Comparison of ENCODE assay signal across 9 cellular contexts in genomic region chr22:29478326-29479276, GRCh38. TPM values are rescaled to one million over a fixed set of nuclear protein-coding genes. Genes with fewer than 3 reads are reported as not detected.
A peak's percentile ranks its signal among the peaks of the same experiment; 100 is the strongest.
DNase-seq lines count a peak whose midpoint lies in the region; ATAC-seq, FAIRE-seq and TF ChIP-seq lines count a peak whose summit lies in the region.
"Had no signal": no experiment of that assay in that cellular context is flagged by ENCODE, and none has a peak within 500 bp of the region (broad histone marks: within the 10 kb centered on the region; RNA-seq: fewer than 3 reads in every experiment).

No MANE protein-coding gene starts in this region.

- H3K4me2 ChIP-seq in GM23338: peak overlapping the region; percentile 87

- H3K27ac Mint-ChIP-seq in GM23338: no peak overlapping the region
- H3K27ac Mint-ChIP-seq in WTC11: no peak overlapping the region

- TF ChIP-seq CTCF in 22Rv1 (IDR thresholded peaks at IDR 0.05) (no peak), GM23338 (conservative IDR thresholded peaks at IDR 0.05; ENCODE audit: low read depth in 2 of 2) (no peak), WTC11 (IDR thresholded peaks at IDR 0.05) (no peak), kidney (IDR thresholded peaks at IDR 0.05; ENCODE audit: borderline replicate concordance, extremely low read depth, insufficient read depth) (no peak)

- no peak overlapping the region for H3K9ac ChIP-seq in iPS-15b (ENCODE audit: low read depth, low read length)
- no peak overlapping the region for H3K9ac ChIP-seq in kidney (ENCODE audit: low read length in 2 of 2)

- H3K4me3 Mint-ChIP-seq in GM23338 (peak overlapping the region; percentile 68), WTC11 (peak overlapping the region; percentile 60)

- intact Hi-C loops in kidney (cut with DNase I): no loop called here

- H3K27ac ChIP-seq in 22Rv1 (peak overlapping the region; percentile 65), GM23338 (ENCODE audit: low read depth) (no peak overlapping the region), kidney (ENCODE audit: low read depth in 2 of 2, low read length in 2 of 2) (no peak overlapping the region)

- ATAC-seq in GM23338 (peak; percentile 22), WTC11 (peak; percentile 11; the same call in 1 of the 2 replicates), GM21360 (IDR thresholded peaks at IDR 0.05; ENCODE audit: unreplicated experiment) (no peak), GM21529 (IDR thresholded peaks at IDR 0.05; ENCODE audit: unreplicated experiment) (no peak)

- CTCF ChIA-PET in WTC11 (lab: Charles Lee): interaction anchor here (0.8 kb wide), 1 partner anchor 8 kb away, joined by 4 read pairs; no protein-coding TSS in a partner anchor

- DNase-seq in GM23338 (ENCODE audit: low spot score) (peak; percentile 71), WTC11 (ENCODE audit: low spot score) (peak; percentile 61), NCI-H1930 (lab: John Stamatoyannopoulos, UW) (no peak), kidney (no peak)
- DNase-seq: stimulated activated naive CD4-positive, alpha-beta T cell treated with Interleukin-2 at 50 U/mL for 16 hours had no signal

- H3K9me2 ChIP-seq in GM23338 (ENCODE audit: insufficient read depth): no peaks in the 10 kb centered on the region

- peaks cover 28% of the 10 kb centered on the region for H3K4me1 ChIP-seq in GM23338 (ENCODE audit: insufficient read depth)
- peaks cover 14% of the 10 kb centered on the region for H3K4me1 ChIP-seq in iPS-15b (ENCODE audit: control insufficient read depth, insufficient read depth, low read length)
- H3K4me1 ChIP-seq in kidney (ENCODE audit: control insufficient read depth in 1 of 2, insufficient read depth in 1 of 2, low read depth in 1 of 2, low read length in 2 of 2): peaks cover 0 to 12% of the 10 kb centered on the region in 2 donors

- no peak overlapping the region for H2AFZ ChIP-seq in GM23338

- H3K4me1 Mint-ChIP-seq in GM23338 (peaks cover 41% of the 10 kb centered on the region), WTC11 (peaks cover 42% of the 10 kb centered on the region)

- H3K36me3 Mint-ChIP-seq in GM23338 (ENCODE audit: low read depth): peaks cover 7% of the 10 kb centered on the region; the same call in 2 of the 3 replicates
- H3K36me3 Mint-ChIP-seq in WTC11: no peaks in the 10 kb centered on the region

- H3K27me3 Mint-ChIP-seq in GM23338 (ENCODE audit: insufficient read depth, low read depth, poor library complexity): peaks cover 65% of the 10 kb centered on the region
- peaks cover 73% of the 10 kb centered on the region for H3K27me3 Mint-ChIP-seq in WTC11 (ENCODE audit: low read depth)

- FAIRE-seq in kidney (lab: Jason Lieb, UNC): no peak

- peaks cover 10% of the 10 kb centered on the region; the same call in 2 of the 3 replicates for H3K9me3 Mint-ChIP-seq in GM23338
- no peaks in the 10 kb centered on the region for H3K9me3 Mint-ChIP-seq in WTC11

- H3K4me3 ChIP-seq in GM23338 (peak overlapping the region; percentile 65), iPS-15b (ENCODE audit: low read depth, low read length) (peak overlapping the region; percentile 74), kidney (ENCODE audit: low read length in 2 of 2) (no peak overlapping the region)

- H3K9me3 ChIP-seq in iPS-15b (ENCODE audit: control insufficient read depth, insufficient read depth, low read length) (no peaks in the 10 kb centered on the region), kidney (ENCODE audit: control insufficient read depth in 1 of 2, low read length in 2 of 2) (no peaks in the 10 kb centered on the region)

- no peaks in the 10 kb centered on the region; the same call in 1 of the 2 replicates for H4K20me1 ChIP-seq in GM23338 (replicated peaks; ENCODE audit: insufficient read depth)

- H3K79me2 ChIP-seq in GM23338 (replicated peaks; ENCODE audit: insufficient read depth): no peaks in the 10 kb centered on the region

- H3K36me3 ChIP-seq in GM23338 (ENCODE audit: insufficient read depth) (no peaks in the 10 kb centered on the region), iPS-15b (ENCODE audit: control insufficient read depth, insufficient read depth, low read length) (peaks cover 10% of the 10 kb centered on the region), kidney (ENCODE audit: control insufficient read depth in 1 of 2, insufficient read depth in 2 of 2, low read length in 2 of 2) (no peaks in the 10 kb centered on the region)

- H3K27me3 ChIP-seq in GM23338 (ENCODE audit: insufficient read depth): peaks cover 56% of the 10 kb centered on the region
- peaks cover 35% of the 10 kb centered on the region for H3K27me3 ChIP-seq in iPS-15b (ENCODE audit: control insufficient read depth, insufficient read depth, low read length)

- H3F3A ChIP-seq in GM23338 (replicated peaks; ENCODE audit: low read depth): peaks cover 7% of the 10 kb centered on the region; the same call in 1 of the 2 replicates

- POLR2A ChIA-PET in WTC11 (lab: Charles Lee): no interaction called here

TF ChIP-seq in GM23338, 12 proteins besides CTCF, POLR2A, EP300 and RAD21:
- TF ChIP-seq STAT1 (IDR thresholded peaks at IDR 0.05; ENCODE audit: unreplicated experiment): no peak
- no peak for TF ChIP-seq POLR2AphosphoS5 (IDR thresholded peaks at IDR 0.05; ENCODE audit: low read depth)
- TF ChIP-seq, protein P1, sequence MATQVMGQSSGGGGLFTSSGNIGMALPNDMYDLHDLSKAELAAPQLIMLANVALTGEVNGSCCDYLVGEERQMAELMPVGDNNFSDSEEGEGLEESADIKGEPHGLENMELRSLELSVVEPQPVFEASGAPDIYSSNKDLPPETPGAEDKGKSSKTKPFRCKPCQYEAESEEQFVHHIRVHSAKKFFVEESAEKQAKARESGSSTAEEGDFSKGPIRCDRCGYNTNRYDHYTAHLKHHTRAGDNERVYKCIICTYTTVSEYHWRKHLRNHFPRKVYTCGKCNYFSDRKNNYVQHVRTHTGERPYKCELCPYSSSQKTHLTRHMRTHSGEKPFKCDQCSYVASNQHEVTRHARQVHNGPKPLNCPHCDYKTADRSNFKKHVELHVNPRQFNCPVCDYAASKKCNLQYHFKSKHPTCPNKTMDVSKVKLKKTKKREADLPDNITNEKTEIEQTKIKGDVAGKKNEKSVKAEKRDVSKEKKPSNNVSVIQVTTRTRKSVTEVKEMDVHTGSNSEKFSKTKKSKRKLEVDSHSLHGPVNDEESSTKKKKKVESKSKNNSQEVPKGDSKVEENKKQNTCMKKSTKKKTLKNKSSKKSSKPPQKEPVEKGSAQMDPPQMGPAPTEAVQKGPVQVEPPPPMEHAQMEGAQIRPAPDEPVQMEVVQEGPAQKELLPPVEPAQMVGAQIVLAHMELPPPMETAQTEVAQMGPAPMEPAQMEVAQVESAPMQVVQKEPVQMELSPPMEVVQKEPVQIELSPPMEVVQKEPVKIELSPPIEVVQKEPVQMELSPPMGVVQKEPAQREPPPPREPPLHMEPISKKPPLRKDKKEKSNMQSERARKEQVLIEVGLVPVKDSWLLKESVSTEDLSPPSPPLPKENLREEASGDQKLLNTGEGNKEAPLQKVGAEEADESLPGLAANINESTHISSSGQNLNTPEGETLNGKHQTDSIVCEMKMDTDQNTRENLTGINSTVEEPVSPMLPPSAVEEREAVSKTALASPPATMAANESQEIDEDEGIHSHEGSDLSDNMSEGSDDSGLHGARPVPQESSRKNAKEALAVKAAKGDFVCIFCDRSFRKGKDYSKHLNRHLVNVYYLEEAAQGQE (IDR thresholded peaks at IDR 0.05; ENCODE audit: unreplicated experiment): peak; percentile 88

TF ChIP-seq in WTC11, 78 proteins besides CTCF, POLR2A, EP300 and RAD21 (continues in another document):
- TF ChIP-seq, protein P2, sequence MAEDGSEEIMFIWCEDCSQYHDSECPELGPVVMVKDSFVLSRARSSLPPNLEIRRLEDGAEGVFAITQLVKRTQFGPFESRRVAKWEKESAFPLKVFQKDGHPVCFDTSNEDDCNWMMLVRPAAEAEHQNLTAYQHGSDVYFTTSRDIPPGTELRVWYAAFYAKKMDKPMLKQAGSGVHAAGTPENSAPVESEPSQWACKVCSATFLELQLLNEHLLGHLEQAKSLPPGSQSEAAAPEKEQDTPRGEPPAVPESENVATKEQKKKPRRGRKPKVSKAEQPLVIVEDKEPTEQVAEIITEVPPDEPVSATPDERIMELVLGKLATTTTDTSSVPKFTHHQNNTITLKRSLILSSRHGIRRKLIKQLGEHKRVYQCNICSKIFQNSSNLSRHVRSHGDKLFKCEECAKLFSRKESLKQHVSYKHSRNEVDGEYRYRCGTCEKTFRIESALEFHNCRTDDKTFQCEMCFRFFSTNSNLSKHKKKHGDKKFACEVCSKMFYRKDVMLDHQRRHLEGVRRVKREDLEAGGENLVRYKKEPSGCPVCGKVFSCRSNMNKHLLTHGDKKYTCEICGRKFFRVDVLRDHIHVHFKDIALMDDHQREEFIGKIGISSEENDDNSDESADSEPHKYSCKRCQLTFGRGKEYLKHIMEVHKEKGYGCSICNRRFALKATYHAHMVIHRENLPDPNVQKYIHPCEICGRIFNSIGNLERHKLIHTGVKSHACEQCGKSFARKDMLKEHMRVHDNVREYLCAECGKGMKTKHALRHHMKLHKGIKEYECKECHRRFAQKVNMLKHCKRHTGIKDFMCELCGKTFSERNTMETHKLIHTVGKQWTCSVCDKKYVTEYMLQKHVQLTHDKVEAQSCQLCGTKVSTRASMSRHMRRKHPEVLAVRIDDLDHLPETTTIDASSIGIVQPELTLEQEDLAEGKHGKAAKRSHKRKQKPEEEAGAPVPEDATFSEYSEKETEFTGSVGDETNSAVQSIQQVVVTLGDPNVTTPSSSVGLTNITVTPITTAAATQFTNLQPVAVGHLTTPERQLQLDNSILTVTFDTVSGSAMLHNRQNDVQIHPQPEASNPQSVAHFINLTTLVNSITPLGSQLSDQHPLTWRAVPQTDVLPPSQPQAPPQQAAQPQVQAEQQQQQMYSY (CRISPR knock-in tag; IDR thresholded peaks at IDR 0.05): peak; percentile 40; the same call in 1 of the 2 replicates
- TF ChIP-seq JUN (CRISPR knock-in tag; IDR thresholded peaks at IDR 0.05) (peak; percentile 49; the same call in 1 of the 2 replicates), CREM (CRISPR knock-in tag; IDR thresholded peaks at IDR 0.05) (peak; percentile 61; the same call in 1 of the 2 replicates), MXD4 (CRISPR knock-in tag; IDR thresholded peaks at IDR 0.05; ENCODE audit: borderline replicate concordance) (no peak), FOXK1 (CRISPR knock-in tag; IDR thresholded peaks at IDR 0.05) (0 out of 2 replicates have a peak, but pooled peaks have one; percentile 28)

RNA-seq across cellular contexts. Expression of gene NEFH, which starts 1.4 kb away (rescaled TPM):
- 2.4 and 2.8 TPM in 2 replicates for total RNA-seq in GM23338 (2014; rRNA removed; shearing (Covaris generic))
- 4.6 and 6.3 TPM in 2 replicates for polyA plus RNA-seq in GM23338 (2016; fragmentation: Nextera tagmentation; extraction: Ambion mirVana)
- total RNA-seq in WTC11 (2021): 2.6 to 3.7 TPM (median 3.7 TPM) in 3 replicates
- total RNA-seq in kidney: 0.60 TPM
- 1.7 TPM for polyA plus RNA-seq in kidney (ENCODE audit: insufficient read depth, low read depth, low replicate concordance)

RNA-seq across cellular contexts. Expression of gene RFPL1, which starts 40.2 kb away (rescaled TPM):
- not detected in 2 replicates for total RNA-seq in GM23338 (2014; rRNA removed; shearing (Covaris generic))
- polyA plus RNA-seq in GM23338 (2016; fragmentation: Nextera tagmentation; extraction: Ambion mirVana): not detected in 2 replicates
- total RNA-seq in WTC11 (2021): not detected in 3 replicates
- total RNA-seq in kidney: not detected
- polyA plus RNA-seq in kidney (ENCODE audit: insufficient read depth, low read depth, low replicate concordance): not detected

Comparison
In these comparisons a context has a peak if more than half of its experiments do, and no peak if none do; other contexts are left out.
1. ATAC-seq: peak in GM23338 (single experiment) and WTC11 (single experiment); none in GM21360 (single experiment) and GM21529 (single experiment).
2. DNase-seq: peak in GM23338 (single experiment) and WTC11 (single experiment); none in NCI-H1930 (0 of 2) and kidney (single experiment).
3. H3K4me3 ChIP-seq: peak in GM23338 (single experiment) and iPS-15b (single experiment); none in kidney (0 of 2).